Comparison of ENCODE assay signal across 19 cellular contexts in the genomic region with DNA sequence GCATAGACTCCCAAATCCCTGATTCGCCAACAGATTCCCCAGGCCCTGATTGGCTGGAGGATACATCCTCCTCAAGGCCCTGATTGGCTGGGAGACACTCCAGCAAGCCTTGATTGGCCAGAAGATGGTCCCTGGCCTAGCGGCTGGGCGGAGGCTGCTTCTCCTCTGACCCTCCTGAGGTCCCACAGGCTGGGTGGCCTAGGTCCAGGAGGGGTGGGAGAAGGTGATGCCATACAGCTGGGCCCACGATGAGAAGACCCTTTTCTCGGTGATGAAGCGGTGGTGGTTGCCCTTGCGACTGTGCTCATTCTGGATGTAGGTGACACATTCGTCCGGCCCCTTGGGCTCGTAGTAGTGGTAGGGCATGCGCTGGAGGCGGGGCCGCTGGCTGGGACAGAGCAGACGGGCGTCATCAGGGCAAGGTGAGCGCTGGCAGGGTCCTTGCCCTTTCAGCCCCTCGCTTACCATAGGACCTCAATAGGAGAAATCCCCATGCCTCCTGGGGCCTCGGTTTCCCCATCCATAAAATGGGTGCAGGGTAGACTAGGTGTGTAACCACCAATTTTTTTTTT. TPM values are rescaled to one million over a fixed set of nuclear protein-coding genes. Genes with fewer than 3 reads are reported as not detected.
DNase-seq lines count a peak whose midpoint lies in the region; ATAC-seq, FAIRE-seq and TF ChIP-seq lines count a peak whose summit lies in the region.
"Had no signal": no experiment of that assay in that cellular context is flagged by ENCODE, and none has a peak within 500 bp of the region (broad histone marks: within the 10 kb centered on the region; RNA-seq: fewer than 3 reads in every experiment).

No MANE protein-coding gene starts in this region.

- in situ Hi-C loops in Panc1 (cut with HindIII; ENCODE audit: low pct_unique_long_range_greater_than_20kb, low sequenced_read_pairs) = no loop called here

- BruUV-seq in Panc1 (replicated peaks; lab: Mats Ljungman, UMichigan) = no TSS peak

- H3K27me3 Mint-ChIP-seq in activated naive CD8-positive, alpha-beta T cell treated with anti-CD3 and anti-CD28 coated beads, Interleukin-2, amount 10 ng/mL, durations not matched to agents 7 days and 5 days = no peaks in the 10 kb centered on the region
- H3K27me3 Mint-ChIP-seq in activated naive CD8-positive, alpha-beta T cell treated with anti-CD3 and anti-CD28 coated beads for 36 hours = no peaks in the 10 kb centered on the region
- no peaks in the 10 kb centered on the region for H3K27me3 Mint-ChIP-seq in stimulated activated memory B cell treated with anti-CD40 and anti-IgM and Interleukin-4, amounts not matched to agents 10 μg/mL and 1 μg/mL and 100 μg/mL, for 72 hours
- H3K27me3 Mint-ChIP-seq: naive thymus-derived CD4-positive, alpha-beta T cell; stimulated activated naive B cell treated with anti-CD40 and anti-IgM and Interleukin-4, amounts not matched to agents 10 μg/mL and 1 μg/mL and 100 μg/mL, for 72 hours had no signal

- H3K23me2 ChIP-seq in H1 (ENCODE audit: low read depth, low read length) = no peaks in the 10 kb centered on the region

- TF ChIP-seq CTCF in Panc1 (IDR thresholded peaks at IDR 0.05) = no peak
- no peak for TF ChIP-seq CTCF in H1 (IDR thresholded peaks at IDR 0.05; ENCODE audit: control extremely low read depth in 1 of 3, insufficient read depth in 1 of 3, low read depth in 1 of 3, low read length in 3 of 3)

- no peak overlapping the region for H2AFZ ChIP-seq in H1 (ENCODE audit: low read length)

- 91% methylated on average over 18 of the region's 18 CpGs; no CpG with 5 or more reads in 1 of the 2 experiments for WGBS in H1 (ENCODE audit: extremely low coverage in 1 of 2, insufficient coverage in 1 of 2, insufficient read length in 1 of 2, insufficient replicate concordance in 2 of 2, low coverage in 1 of 2, low lambda C conversion rate in 2 of 2, missing lambda C conversion rate in 1 of 2), 2 experiments

- H4K5ac ChIP-seq in H1 (ENCODE audit: insufficient read length, low read depth, low read length) = no peak overlapping the region

- no peak overlapping the region for H2BK120ac ChIP-seq in H1 (replicated peaks; ENCODE audit: low read depth, low read length)

- H2BK15ac ChIP-seq in H1 (ENCODE audit: low read length) = no peak overlapping the region

- ATAC-seq in activated naive CD8-positive, alpha-beta T cell treated with anti-CD3 and anti-CD28 coated beads, Interleukin-2, amount 10 ng/mL, durations not matched to agents 7 days and 5 days (ENCODE audit: low read depth) = no peak
- ATAC-seq in Panc1 = 0 out of 2 replicates have a peak, but pooled peaks have one; percentile 23
- no peak for ATAC-seq in stimulated activated memory B cell treated with anti-CD40 and anti-IgM and Interleukin-4, amounts not matched to agents 10 μg/mL and 1 μg/mL and 100 μg/mL, for 72 hours
- ATAC-seq: naive thymus-derived CD4-positive, alpha-beta T cell; stimulated activated naive B cell treated with anti-CD40 and anti-IgM and Interleukin-4, amounts not matched to agents 10 μg/mL and 1 μg/mL and 100 μg/mL, for 72 hours had no signal

- no peak overlapping the region for H3K56ac ChIP-seq in H1 (replicated peaks; ENCODE audit: insufficient read length, low read depth, low read length)

- peak overlapping the region; percentile 3; the same call in 1 of the 2 replicates for H3K27ac ChIP-seq in Panc1 (ENCODE audit: low read length)
- H3K27ac ChIP-seq in H1 (ENCODE audit: low read depth, low read length) = no peak overlapping the region
- H3K27ac ChIP-seq: right atrium auricular region had no signal

- no peak overlapping the region for H3K14ac ChIP-seq in H1 (ENCODE audit: insufficient read length)

- no peak overlapping the region for H3K9ac ChIP-seq in H1 (replicated peaks in 1 of 4; ENCODE audit: extremely low read depth in 1 of 4, low read depth in 3 of 4, low read length in 3 of 4)

- TF ChIP-seq POLR2A in H1 (IDR thresholded peaks at IDR 0.05; ENCODE audit: control extremely low read depth in 1 of 2, low read depth in 2 of 2, low read length in 2 of 2) = no peak

- no peaks in the 10 kb centered on the region for H3K9me3 Mint-ChIP-seq in activated naive CD8-positive, alpha-beta T cell treated with anti-CD3 and anti-CD28 coated beads, Interleukin-2, amount 10 ng/mL, durations not matched to agents 7 days and 5 days
- no peaks in the 10 kb centered on the region for H3K9me3 Mint-ChIP-seq in activated naive CD8-positive, alpha-beta T cell treated with anti-CD3 and anti-CD28 coated beads for 36 hours
- H3K9me3 Mint-ChIP-seq in stimulated activated memory B cell treated with anti-CD40 and anti-IgM and Interleukin-4, amounts not matched to agents 10 μg/mL and 1 μg/mL and 100 μg/mL, for 72 hours = no peaks in the 10 kb centered on the region
- H3K9me3 Mint-ChIP-seq: naive thymus-derived CD4-positive, alpha-beta T cell; stimulated activated naive B cell treated with anti-CD40 and anti-IgM and Interleukin-4, amounts not matched to agents 10 μg/mL and 1 μg/mL and 100 μg/mL, for 72 hours; T-helper 2 cell treated with Interferon-gamma antibody and Interleukin-4, amounts not matched to agents 5 μg/mL and 100 μg/mL, for 36 hours had no signal

- no peak overlapping the region; the same call in 1 of the 2 replicates for H4K8ac ChIP-seq in H1 (ENCODE audit: extremely low read depth, insufficient read depth, low read length)

- H3K9me3 ChIP-seq in Panc1 (ENCODE audit: control insufficient read depth, insufficient read depth, low read depth, low read length) (no peaks in the 10 kb centered on the region), H1 (ENCODE audit: insufficient read depth in 2 of 2, low read depth in 1 of 2, low read length in 1 of 2) (no peaks in the 10 kb centered on the region)
- H3K9me3 ChIP-seq: left ventricle myocardium inferior, right atrium auricular region had no signal

- no peak overlapping the region for H3K23ac ChIP-seq in H1 (ENCODE audit: insufficient read length)

- H3K36me3 ChIP-seq in Panc1 (ENCODE audit: control insufficient read depth, insufficient read depth, low read length) (no peaks in the 10 kb centered on the region), H1 (ENCODE audit: control insufficient read depth in 2 of 4, insufficient read depth in 4 of 4, low read length in 3 of 4) (peaks cover 4 to 21% (median 15%) of the 10 kb centered on the region in 4 experiments; a peak in 5 of 8 replicates)

- H3K4me1 ChIP-seq in Panc1 (ENCODE audit: control insufficient read depth, insufficient read depth, low read length) = peaks cover 26% of the 10 kb centered on the region
- H3K4me1 ChIP-seq in H1 (replicated peaks in 1 of 4; ENCODE audit: control insufficient read depth in 3 of 4, insufficient read depth in 4 of 4, low read length in 3 of 4) = no peaks in the 10 kb centered on the region; a peak in 3 of 7 replicates

- TF ChIP-seq EP300 in H1 (IDR thresholded peaks at IDR 0.05; ENCODE audit: borderline replicate concordance in 1 of 2, low read depth in 2 of 2, low read length in 2 of 2) = no peak

- no peak overlapping the region for H3K4ac ChIP-seq in H1 (replicated peaks; ENCODE audit: insufficient read length, low read depth, low read length)

- no peak for DNase-seq in activated naive CD8-positive, alpha-beta T cell treated with anti-CD3 and anti-CD28 coated beads, Interleukin-2, amount 10 ng/mL, durations not matched to agents 7 days and 5 days
- DNase-seq in activated naive CD8-positive, alpha-beta T cell treated with anti-CD3 and anti-CD28 coated beads for 36 hours = no peak
- DNase-seq in Panc1 (ENCODE audit: low read depth, low spot score) (no peak), H1 (ENCODE audit: low read depth in 1 of 2, low spot score in 2 of 2) (no peak), COR-L47 (lab: John Stamatoyannopoulos, UW) (no peak), NCI-H748 (lab: John Stamatoyannopoulos, UW; ENCODE audit: unreplicated experiment) (no peak)
- DNase-seq in activated CD4-positive, CD25-positive, alpha-beta regulatory T cell (lab: John Stamatoyannopoulos, UW) = no peak
- DNase-seq: activated CD4-positive, alpha-beta T cell treated with anti-CD3 and anti-CD28 coated beads for 48 hours; anterior cingulate cortex; left ventricle myocardium inferior; NCI-H187; NCI-H524 treated with DMSO at 0.1 percent for 48 hours; stimulated activated CD4-positive, alpha-beta T cell treated with anti-CD3 and anti-CD28 coated beads, Interleukin-4, amount 100 ng/mL, for 4 hours; stimulated activated naive B cell treated with anti-CD40 and anti-IgM and Interleukin-4, amounts not matched to agents 10 μg/mL and 1 μg/mL and 100 μg/mL, for 72 hours had no signal

- H2AK5ac ChIP-seq in H1 (ENCODE audit: low read depth, low read length) = no peak overlapping the region

- peaks cover 0 to 3% of the 10 kb centered on the region in 2 experiments for H4K20me1 ChIP-seq in H1 (replicated peaks in 1 of 2; ENCODE audit: control insufficient read depth in 1 of 2, insufficient read depth in 2 of 2, low read length in 2 of 2)

- TF ChIP-seq RAD21 in H1 (IDR thresholded peaks at IDR 0.05 in 1 of 2, conservative IDR thresholded peaks at IDR 0.05 in 1 of 2; ENCODE audit: low read depth in 2 of 2, low read length in 2 of 2) = no peak

- no peak overlapping the region for H3K4me2 ChIP-seq in H1 (ENCODE audit: insufficient read depth in 1 of 2, low read depth in 2 of 2, low read length in 2 of 2)

- H4K91ac ChIP-seq in H1 (replicated peaks; ENCODE audit: insufficient read length, low read length) = no peak overlapping the region

- H3K4me3 ChIP-seq in Panc1 (ENCODE audit: low read depth in 2 of 2, low read length in 2 of 2) (no peak overlapping the region), H1 (ENCODE audit: extremely low read depth in 1 of 4, insufficient read depth in 2 of 4, low read depth in 3 of 4, low read length in 4 of 4) (no peak overlapping the region)
- H3K4me3 ChIP-seq: left ventricle myocardium inferior, right atrium auricular region had no signal

- peak overlapping the region; percentile 67 for H3K27ac Mint-ChIP-seq in activated naive CD8-positive, alpha-beta T cell treated with anti-CD3 and anti-CD28 coated beads, Interleukin-2, amount 10 ng/mL, durations not matched to agents 7 days and 5 days
- no peak overlapping the region for H3K27ac Mint-ChIP-seq in activated naive CD8-positive, alpha-beta T cell treated with anti-CD3 and anti-CD28 coated beads for 36 hours
- peak overlapping the region; percentile 57 for H3K27ac Mint-ChIP-seq in stimulated activated memory B cell treated with anti-CD40 and anti-IgM and Interleukin-4, amounts not matched to agents 10 μg/mL and 1 μg/mL and 100 μg/mL, for 72 hours
- H3K27ac Mint-ChIP-seq: stimulated activated naive B cell treated with anti-CD40 and anti-IgM and Interleukin-4, amounts not matched to agents 10 μg/mL and 1 μg/mL and 100 μg/mL, for 72 hours; T-helper 2 cell treated with Interferon-gamma antibody and Interleukin-4, amounts not matched to agents 5 μg/mL and 100 μg/mL, for 36 hours had no signal

- no peak for FAIRE-seq in H1 (lab: Jason Lieb, UNC)
- FAIRE-seq: RCC 7860 had no signal

- H3K18ac ChIP-seq in H1 (ENCODE audit: extremely low read depth, low read length) = no peak overlapping the region

- intact Hi-C loops in Panc1 (cut with micrococcal nuclease; ENCODE audit: unreplicated experiment) = no loop called here

- no peak overlapping the region for H2BK20ac ChIP-seq in H1 (ENCODE audit: low read length)

- POLR2A ChIA-PET in activated naive CD8-positive, alpha-beta T cell treated with anti-CD3 and anti-CD28 coated beads, Interleukin-2, amount 10 ng/mL, durations not matched to agents 7 days and 5 days (lab: Charles Lee) = interaction anchor here (0.6 to 2.6 kb wide), 2 partner anchors 30 to 167 kb away, joined by 3 to 9 read pairs; partner anchors contain the start of gene ST6GALNAC4
- POLR2A ChIA-PET in Panc1 (lab: Charles Lee) = no interaction called here
- POLR2A ChIA-PET in H1 (lab: Charles Lee; ENCODE audit: partially characterized antibody) = interaction anchor here (1.2 to 8.6 kb wide), 4 partner anchors 9 to 39 kb away, joined by 5 to 91 read pairs (median 10); partner anchors contain the start of gene ST6GALNAC6

- no peak overlapping the region for H3K4me3 Mint-ChIP-seq in activated naive CD8-positive, alpha-beta T cell treated with anti-CD3 and anti-CD28 coated beads, Interleukin-2, amount 10 ng/mL, durations not matched to agents 7 days and 5 days
- no peak overlapping the region for H3K4me3 Mint-ChIP-seq in activated naive CD8-positive, alpha-beta T cell treated with anti-CD3 and anti-CD28 coated beads for 36 hours
- H3K4me3 Mint-ChIP-seq in stimulated activated memory B cell treated with anti-CD40 and anti-IgM and Interleukin-4, amounts not matched to agents 10 μg/mL and 1 μg/mL and 100 μg/mL, for 72 hours = no peak overlapping the region
- H3K4me3 Mint-ChIP-seq: naive thymus-derived CD4-positive, alpha-beta T cell; stimulated activated naive B cell treated with anti-CD40 and anti-IgM and Interleukin-4, amounts not matched to agents 10 μg/mL and 1 μg/mL and 100 μg/mL, for 72 hours; T-helper 2 cell treated with Interferon-gamma antibody and Interleukin-4, amounts not matched to agents 5 μg/mL and 100 μg/mL, for 36 hours had no signal

- H3K79me1 ChIP-seq in H1 (ENCODE audit: low read depth, low read length) = 0 out of 2 replicates have a peak, but pooled peaks cover 3% of the 10 kb centered on the region

- H3K4me1 Mint-ChIP-seq in activated naive CD8-positive, alpha-beta T cell treated with anti-CD3 and anti-CD28 coated beads, Interleukin-2, amount 10 ng/mL, durations not matched to agents 7 days and 5 days = peaks cover 14% of the 10 kb centered on the region
- peaks cover 7% of the 10 kb centered on the region for H3K4me1 Mint-ChIP-seq in activated naive CD8-positive, alpha-beta T cell treated with anti-CD3 and anti-CD28 coated beads for 36 hours
- peaks cover 46% of the 10 kb centered on the region for H3K4me1 Mint-ChIP-seq in stimulated activated memory B cell treated with anti-CD40 and anti-IgM and Interleukin-4, amounts not matched to agents 10 μg/mL and 1 μg/mL and 100 μg/mL, for 72 hours

- H2BK5ac ChIP-seq in H1 (ENCODE audit: low read depth, low read length) = no peak overlapping the region

- peaks cover 18% of the 10 kb centered on the region for H3K36me3 Mint-ChIP-seq in activated naive CD8-positive, alpha-beta T cell treated with anti-CD3 and anti-CD28 coated beads, Interleukin-2, amount 10 ng/mL, durations not matched to agents 7 days and 5 days
- peaks cover 33% of the 10 kb centered on the region for H3K36me3 Mint-ChIP-seq in activated naive CD8-positive, alpha-beta T cell treated with anti-CD3 and anti-CD28 coated beads for 36 hours
- H3K36me3 Mint-ChIP-seq in stimulated activated memory B cell treated with anti-CD40 and anti-IgM and Interleukin-4, amounts not matched to agents 10 μg/mL and 1 μg/mL and 100 μg/mL, for 72 hours = peaks cover 64% of the 10 kb centered on the region

- no peaks in the 10 kb centered on the region for H3K79me2 ChIP-seq in H1 (ENCODE audit: control insufficient read depth in 1 of 2, insufficient read depth in 2 of 2, low read length in 2 of 2)

- CTCF ChIA-PET in Panc1 (lab: Charles Lee) = no interaction called here
- CTCF ChIA-PET in H1 (lab: Charles Lee; ENCODE audit: partially characterized antibody) = interaction anchor here (1.2 to 2.2 kb wide), 9 partner anchors 9 to 102 kb away, joined by 3 to 10 read pairs (median 4); partner anchors contain the start of gene ST6GALNAC4

- no peak overlapping the region for H2BK12ac ChIP-seq in H1 (ENCODE audit: low read depth, low read length)

- H3K27me3 ChIP-seq in Panc1 (ENCODE audit: control insufficient read depth, insufficient read depth, low read length) (no peaks in the 10 kb centered on the region), H1 (replicated peaks in 1 of 4; ENCODE audit: control insufficient read depth in 3 of 4, extremely low read depth in 1 of 4, insufficient read depth in 3 of 4, low read length in 3 of 4) (no peaks in the 10 kb centered on the region)
- H3K27me3 ChIP-seq: right atrium auricular region had no signal

RNA-seq across cellular contexts. Expression of gene AK1, which starts 9.0 kb away (rescaled TPM):
- 10 to 100 TPM; 46.8 to 54.6 TPM for total RNA-seq in activated naive CD8-positive, alpha-beta T cell treated with anti-CD3 and anti-CD28 coated beads, Interleukin-2, amount 10 ng/mL, durations not matched to agents 7 days and 5 days
- 10 to 100 TPM in 1 of 2 experiments, 1 to 10 TPM in 1; 9.9 to 11.7 TPM for total RNA-seq in activated naive CD8-positive, alpha-beta T cell treated with anti-CD3 and anti-CD28 coated beads for 36 hours
- 62.1 TPM for total RNA-seq in Panc1 (2021; ENCODE audit: unreplicated experiment)
- 89.8 TPM for polyA plus RNA-seq in Panc1 (2012; ENCODE audit: insufficient read length)
- total RNA-seq in H1 (2021; fragmentation: NEBNext Ultra II Directional; extraction: Animal tissue kit (Norgen Biotek cat#: 25700)) = 35.9 and 37.9 TPM in 2 replicates
- polyA plus RNA-seq in H1 (2011; rRNA removed) = 39.2 and 44.1 TPM in 2 replicates
- polyA plus RNA-seq in H1 (2011; cell fraction: cytosol; rRNA removed) = 45.5 TPM
- polyA plus RNA-seq in H1 (2011; cell fraction: nucleus; rRNA removed) = 32.0 TPM
- polyA plus RNA-seq in H1 (2012, experiment 1 of 2) = 32.5 to 48.8 TPM (median 43.2 TPM) in 4 replicates
- 31.3 TPM for polyA plus RNA-seq in H1 (2012, experiment 2 of 2)
- 26.6 TPM for polyA plus RNA-seq in H1 (2013, experiment 1 of 2)
- 24.9 TPM for polyA plus RNA-seq in H1 (2013, experiment 2 of 2)
- 9.5 and 12.8 TPM in 2 replicates for polyA minus RNA-seq in H1 (2011; rRNA and poly(A)+ RNA removed)
- 2.6 TPM for polyA minus RNA-seq in H1 (2011; cell fraction: cytosol; rRNA and poly(A)+ RNA removed)
- 6.3 TPM for polyA minus RNA-seq in H1 (2011; cell fraction: nucleus; rRNA and poly(A)+ RNA removed)

RNA-seq across cellular contexts. Expression of gene ST6GALNAC6, which starts 12.9 kb away (rescaled TPM):
- total RNA-seq in activated naive CD8-positive, alpha-beta T cell treated with anti-CD3 and anti-CD28 coated beads, Interleukin-2, amount 10 ng/mL, durations not matched to agents 7 days and 5 days = 100 to 1,000 TPM; 105 to 112 TPM
- 10 to 100 TPM; 44.5 to 45.1 TPM for total RNA-seq in activated naive CD8-positive, alpha-beta T cell treated with anti-CD3 and anti-CD28 coated beads for 36 hours
- 50.2 TPM for total RNA-seq in Panc1 (2021; ENCODE audit: unreplicated experiment)
- polyA plus RNA-seq in Panc1 (2012; ENCODE audit: insufficient read length) = 98.1 TPM
- total RNA-seq in H1 (2021; fragmentation: NEBNext Ultra II Directional; extraction: Animal tissue kit (Norgen Biotek cat#: 25700)) = 37.7 and 43.7 TPM in 2 replicates
- polyA plus RNA-seq in H1 (2011; rRNA removed) = 64.4 and 72.9 TPM in 2 replicates
- 60.4 TPM for polyA plus RNA-seq in H1 (2011; cell fraction: cytosol; rRNA removed)
- polyA plus RNA-seq in H1 (2011; cell fraction: nucleus; rRNA removed) = 54.5 TPM
- polyA plus RNA-seq in H1 (2012, experiment 1 of 2) = 22.5 to 37.7 TPM (median 31.4 TPM) in 4 replicates
- polyA plus RNA-seq in H1 (2012, experiment 2 of 2) = 33.2 TPM
- 27.2 TPM for polyA plus RNA-seq in H1 (2013, experiment 1 of 2)
- polyA plus RNA-seq in H1 (2013, experiment 2 of 2) = 27.7 TPM
- polyA minus RNA-seq in H1 (2011; rRNA and poly(A)+ RNA removed) = 40.3 and 44.6 TPM in 2 replicates
- polyA minus RNA-seq in H1 (2011; cell fraction: cytosol; rRNA and poly(A)+ RNA removed) = 18.6 TPM
- polyA minus RNA-seq in H1 (2011; cell fraction: nucleus; rRNA and poly(A)+ RNA removed) = 23.3 TPM

RNA-seq across cellular contexts. Expression of gene ST6GALNAC4, which starts 30.4 kb away (rescaled TPM):
- 10 to 100 TPM; 51.1 to 59.5 TPM for total RNA-seq in activated naive CD8-positive, alpha-beta T cell treated with anti-CD3 and anti-CD28 coated beads, Interleukin-2, amount 10 ng/mL, durations not matched to agents 7 days and 5 days
- total RNA-seq in activated naive CD8-positive, alpha-beta T cell treated with anti-CD3 and anti-CD28 coated beads for 36 hours = 10 to 100 TPM; 45.3 to 51.2 TPM
- total RNA-seq in Panc1 (2021; ENCODE audit: unreplicated experiment) = 38.0 TPM
- polyA plus RNA-seq in Panc1 (2012; ENCODE audit: insufficient read length) = 69.5 TPM
- 21.8 and 27.0 TPM in 2 replicates for total RNA-seq in H1 (2021; fragmentation: NEBNext Ultra II Directional; extraction: Animal tissue kit (Norgen Biotek cat#: 25700))
- polyA plus RNA-seq in H1 (2011; rRNA removed) = 34.1 and 49.5 TPM in 2 replicates
- polyA plus RNA-seq in H1 (2011; cell fraction: cytosol; rRNA removed) = 27.6 TPM
- 38.3 TPM for polyA plus RNA-seq in H1 (2011; cell fraction: nucleus; rRNA removed)
- 11.6 to 21.8 TPM (median 18.9 TPM) in 4 replicates for polyA plus RNA-seq in H1 (2012, experiment 1 of 2)
- polyA plus RNA-seq in H1 (2012, experiment 2 of 2) = 18.6 TPM
- 26.2 TPM for polyA plus RNA-seq in H1 (2013, experiment 1 of 2)
- 25.6 TPM for polyA plus RNA-seq in H1 (2013, experiment 2 of 2)
- 16.4 and 19.0 TPM in 2 replicates for polyA minus RNA-seq in H1 (2011; rRNA and poly(A)+ RNA removed)
- 32.7 TPM for polyA minus RNA-seq in H1 (2011; cell fraction: cytosol; rRNA and poly(A)+ RNA removed)
- polyA minus RNA-seq in H1 (2011; cell fraction: nucleus; rRNA and poly(A)+ RNA removed) = 24.5 TPM

RNA-seq across cellular contexts. Expression of gene ENG, which starts 32.0 kb away (rescaled TPM):
- 10 to 100 TPM; 19.7 to 20.1 TPM for total RNA-seq in activated naive CD8-positive, alpha-beta T cell treated with anti-CD3 and anti-CD28 coated beads, Interleukin-2, amount 10 ng/mL, durations not matched to agents 7 days and 5 days
- total RNA-seq in activated naive CD8-positive, alpha-beta T cell treated with anti-CD3 and anti-CD28 coated beads for 36 hours = 10 to 100 TPM; 17.7 to 18.8 TPM
- 25.1 TPM for total RNA-seq in Panc1 (2021; ENCODE audit: unreplicated experiment)
- polyA plus RNA-seq in Panc1 (2012; ENCODE audit: insufficient read length) = 41.4 TPM
- total RNA-seq in H1 (2021; fragmentation: NEBNext Ultra II Directional; extraction: Animal tissue kit (Norgen Biotek cat#: 25700)) = 4.2 and 4.4 TPM in 2 replicates
- polyA plus RNA-seq in H1 (2011; rRNA removed) = 1.8 and 3.2 TPM in 2 replicates
- 1.1 TPM for polyA plus RNA-seq in H1 (2011; cell fraction: cytosol; rRNA removed)
- polyA plus RNA-seq in H1 (2011; cell fraction: nucleus; rRNA removed) = 2.7 TPM
- 3.7 to 5.2 TPM (median 4.0 TPM) in 4 replicates for polyA plus RNA-seq in H1 (2012, experiment 1 of 2)
- 2.6 TPM for polyA plus RNA-seq in H1 (2012, experiment 2 of 2)
- polyA plus RNA-seq in H1 (2013, experiment 1 of 2) = 6.7 TPM
- polyA plus RNA-seq in H1 (2013, experiment 2 of 2) = 7.6 TPM
- 1.4 and 2.4 TPM in 2 replicates for polyA minus RNA-seq in H1 (2011; rRNA and poly(A)+ RNA removed)
- polyA minus RNA-seq in H1 (2011; cell fraction: cytosol; rRNA and poly(A)+ RNA removed) = 2.3 TPM
- 2.5 TPM for polyA minus RNA-seq in H1 (2011; cell fraction: nucleus; rRNA and poly(A)+ RNA removed)

RNA-seq across cellular contexts. Expression of gene PIP5KL1, which starts 44.1 kb away (rescaled TPM):
- total RNA-seq in activated naive CD8-positive, alpha-beta T cell treated with anti-CD3 and anti-CD28 coated beads, Interleukin-2, amount 10 ng/mL, durations not matched to agents 7 days and 5 days = 1 to 10 TPM; 1.5 to 1.9 TPM
- total RNA-seq in activated naive CD8-positive, alpha-beta T cell treated with anti-CD3 and anti-CD28 coated beads for 36 hours = 1 to 10 TPM; 2.3 to 3.2 TPM
- 7.8 TPM for total RNA-seq in Panc1 (2021; ENCODE audit: unreplicated experiment)
- polyA plus RNA-seq in Panc1 (2012; ENCODE audit: insufficient read length) = 10.9 TPM
- total RNA-seq in H1 (2021; fragmentation: NEBNext Ultra II Directional; extraction: Animal tissue kit (Norgen Biotek cat#: 25700)) = 12.2 and 13.4 TPM in 2 replicates
- 15.4 and 27.4 TPM in 2 replicates for polyA plus RNA-seq in H1 (2011; rRNA removed)
- 15.3 TPM for polyA plus RNA-seq in H1 (2011; cell fraction: cytosol; rRNA removed)
- polyA plus RNA-seq in H1 (2011; cell fraction: nucleus; rRNA removed) = 42.3 TPM
- 11.0 to 14.5 TPM (median 13.0 TPM) in 4 replicates for polyA plus RNA-seq in H1 (2012, experiment 1 of 2)
- polyA plus RNA-seq in H1 (2012, experiment 2 of 2) = 10.5 TPM
- 12.9 TPM for polyA plus RNA-seq in H1 (2013, experiment 1 of 2)
- 11.8 TPM for polyA plus RNA-seq in H1 (2013, experiment 2 of 2)
- 1.8 and 4.1 TPM in 2 replicates for polyA minus RNA-seq in H1 (2011; rRNA and poly(A)+ RNA removed)
- 16.4 TPM for polyA minus RNA-seq in H1 (2011; cell fraction: cytosol; rRNA and poly(A)+ RNA removed)
- 10.7 TPM for polyA minus RNA-seq in H1 (2011; cell fraction: nucleus; rRNA and poly(A)+ RNA removed)
